ENCODE assay signal across 23 cellular contexts in the genomic region with DNA sequence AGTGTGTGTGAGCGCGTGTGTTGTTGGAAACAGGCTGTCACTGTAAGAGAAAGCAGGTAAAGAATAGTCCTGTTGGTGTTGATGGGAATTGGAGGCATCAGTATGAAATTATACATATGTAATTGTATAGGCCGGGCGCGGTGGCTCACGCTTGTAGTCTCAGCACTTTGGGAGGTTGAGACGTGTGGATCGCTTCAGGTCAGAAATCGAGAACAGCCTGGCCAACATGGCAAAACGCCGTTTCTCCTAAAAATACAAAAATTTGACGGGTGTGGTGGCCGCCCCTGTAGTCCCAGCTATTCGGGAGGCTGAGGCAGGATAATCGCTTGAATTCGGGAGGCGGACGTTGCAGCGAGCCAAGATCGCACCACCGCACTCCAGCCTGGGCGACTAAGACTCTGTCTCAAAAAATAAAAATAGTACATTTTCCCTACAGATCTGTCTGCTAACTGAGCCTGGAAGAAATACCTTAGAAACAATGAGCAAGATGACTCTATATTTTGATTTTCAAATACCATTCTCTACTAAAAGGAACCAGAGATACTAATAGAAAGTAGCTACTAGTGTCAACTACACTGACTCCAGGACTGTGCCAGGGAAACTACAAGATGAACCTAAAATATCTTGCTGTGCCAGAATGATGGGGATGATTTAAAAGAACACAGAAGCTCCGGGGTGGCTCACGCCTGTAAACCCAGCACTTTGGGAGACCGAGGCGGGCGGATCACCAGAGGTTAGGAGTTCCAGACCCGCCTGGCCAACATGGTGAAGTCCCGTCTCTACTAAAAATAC.
DNase-seq lines count a peak whose midpoint lies in the region; ATAC-seq and TF ChIP-seq lines count a peak whose summit lies in the region.
"Had no signal": no experiment of that assay in that cellular context is flagged by ENCODE, and none has a peak within 500 bp of the region (broad histone marks: within the 10 kb centered on the region; RNA-seq: fewer than 3 reads in every experiment).

No MANE protein-coding gene starts in this region.

- H3K4me3 Mint-ChIP-seq in activated naive CD4-positive, alpha-beta T cell treated with anti-CD3 and anti-CD28 coated beads, Interleukin-2, amount 50 U/mL, for 24 hours, result no peak overlapping the region
- H3K4me3 Mint-ChIP-seq in T-helper 17 cell, result no peak overlapping the region
- H3K4me3 Mint-ChIP-seq in glutamatergic neuron (ENCODE audit: unreplicated experiment), result peak overlapping the region; percentile 88
- no peak overlapping the region for H3K4me3 Mint-ChIP-seq in stimulated activated naive B cell treated with anti-CD40 and anti-IgM and Interleukin-4, amounts not matched to agents 10 μg/mL and 1 μg/mL and 100 μg/mL, for 72 hours
- H3K4me3 Mint-ChIP-seq: activated B cell treated with CpG ODN at 0.5 μM for 24 hours had no signal

- H3K9me3 Mint-ChIP-seq in activated naive CD4-positive, alpha-beta T cell treated with anti-CD3 and anti-CD28 coated beads, Interleukin-2, amount 50 U/mL, for 24 hours, result peaks cover 25% of the 10 kb centered on the region
- H3K9me3 Mint-ChIP-seq in glutamatergic neuron (ENCODE audit: unreplicated experiment), result peaks cover 14% of the 10 kb centered on the region
- peaks cover 5 to 13% of the 10 kb centered on the region in 2 donors for H3K9me3 Mint-ChIP-seq in stimulated activated naive B cell treated with anti-CD40 and anti-IgM and Interleukin-4, amounts not matched to agents 10 μg/mL and 1 μg/mL and 100 μg/mL, for 72 hours

- no peak for DNase-seq in activated naive CD4-positive, alpha-beta T cell treated with anti-CD3 and anti-CD28 coated beads, Interleukin-2, amount 50 U/mL, for 16 hours
- no peak for DNase-seq in T-helper 17 cell
- DNase-seq in glutamatergic neuron, result no peak
- no peak for DNase-seq in stimulated activated naive B cell treated with anti-CD40 and anti-IgM and Interleukin-4, amounts not matched to agents 10 μg/mL and 1 μg/mL and 100 μg/mL, for 72 hours
- no peak for DNase-seq in islet precursor cell
- DNase-seq in NCI-H1930 (lab: John Stamatoyannopoulos, UW), result no peak
- no peak for DNase-seq in hypothalamus (lab: John Stamatoyannopoulos, UW)
- DNase-seq: activated B cell treated with CpG ODN at 0.5 μM for 24 hours; activated CD8-positive, alpha-beta T cell treated with anti-CD3 and anti-CD28 coated beads, Interleukin-2, amount 10 ng/mL, durations not matched to agents 7 days and 5 days; activated gamma-delta T cell treated with Interleukin-2 at 50 U/mL for 16 hours; activated T-cell treated with anti-CD3 and anti-CD28 coated beads for 4 hours; amygdala; Caco-2; DMS79 treated with DMSO at 0.1 percent for 48 hours; NCI-H1092; NCI-H2029; NCI-H2227 treated with DMSO at 0.1 percent for 48 hours; retina; T1000 had no signal

- peaks cover 15% of the 10 kb centered on the region for H3K9me3 ChIP-seq in T-helper 17 cell (ENCODE audit: control insufficient read depth, low read length, poor library complexity, severe bottlenecking)
- H3K9me3 ChIP-seq: Caco-2, HAP-1, vagina had no signal

- peaks cover 85% of the 10 kb centered on the region for H3K27me3 Mint-ChIP-seq in activated naive CD4-positive, alpha-beta T cell treated with anti-CD3 and anti-CD28 coated beads, Interleukin-2, amount 50 U/mL, for 24 hours
- H3K27me3 Mint-ChIP-seq in T-helper 17 cell, result peaks cover 91% of the 10 kb centered on the region
- peaks cover 53% of the 10 kb centered on the region for H3K27me3 Mint-ChIP-seq in glutamatergic neuron (ENCODE audit: unreplicated experiment)
- peaks cover 90 to 99% of the 10 kb centered on the region in 2 donors for H3K27me3 Mint-ChIP-seq in stimulated activated naive B cell treated with anti-CD40 and anti-IgM and Interleukin-4, amounts not matched to agents 10 μg/mL and 1 μg/mL and 100 μg/mL, for 72 hours

- ATAC-seq in T-helper 17 cell, result no peak
- ATAC-seq in stimulated activated naive B cell treated with anti-CD40 and anti-IgM and Interleukin-4, amounts not matched to agents 10 μg/mL and 1 μg/mL and 100 μg/mL, for 72 hours (replicated peaks), result no peak
- ATAC-seq: activated CD8-positive, alpha-beta T cell treated with anti-CD3 and anti-CD28 coated beads, Interleukin-2, amount 10 ng/mL, durations not matched to agents 7 days and 5 days; GM12878 had no signal

- peaks cover 20% of the 10 kb centered on the region for H3K36me3 Mint-ChIP-seq in activated naive CD4-positive, alpha-beta T cell treated with anti-CD3 and anti-CD28 coated beads, Interleukin-2, amount 50 U/mL, for 24 hours
- peaks cover 2% of the 10 kb centered on the region for H3K36me3 Mint-ChIP-seq in T-helper 17 cell (ENCODE audit: low read depth)
- no peaks in the 10 kb centered on the region for H3K36me3 Mint-ChIP-seq in glutamatergic neuron (ENCODE audit: unreplicated experiment)
- H3K36me3 Mint-ChIP-seq in stimulated activated naive B cell treated with anti-CD40 and anti-IgM and Interleukin-4, amounts not matched to agents 10 μg/mL and 1 μg/mL and 100 μg/mL, for 72 hours, result peaks cover 4 to 15% of the 10 kb centered on the region in 2 donors

- H3K4me1 Mint-ChIP-seq in activated naive CD4-positive, alpha-beta T cell treated with anti-CD3 and anti-CD28 coated beads, Interleukin-2, amount 50 U/mL, for 24 hours, result peaks cover 9% of the 10 kb centered on the region
- no peaks in the 10 kb centered on the region for H3K4me1 Mint-ChIP-seq in T-helper 17 cell
- H3K4me1 Mint-ChIP-seq in glutamatergic neuron (ENCODE audit: low read depth, unreplicated experiment), result peaks cover 10% of the 10 kb centered on the region
- H3K4me1 Mint-ChIP-seq in stimulated activated naive B cell treated with anti-CD40 and anti-IgM and Interleukin-4, amounts not matched to agents 10 μg/mL and 1 μg/mL and 100 μg/mL, for 72 hours, result peaks cover 11 to 17% of the 10 kb centered on the region in 2 donors

- peak overlapping the region; percentile 77 for H3K27ac Mint-ChIP-seq in activated naive CD4-positive, alpha-beta T cell treated with anti-CD3 and anti-CD28 coated beads, Interleukin-2, amount 50 U/mL, for 24 hours
- H3K27ac Mint-ChIP-seq in T-helper 17 cell (peak overlapping the region; percentile 1), glutamatergic neuron (ENCODE audit: unreplicated experiment) (no peak overlapping the region)
- H3K27ac Mint-ChIP-seq in stimulated activated naive B cell treated with anti-CD40 and anti-IgM and Interleukin-4, amounts not matched to agents 10 μg/mL and 1 μg/mL and 100 μg/mL, for 72 hours, result peak overlapping the region; percentile 6
- H3K27ac Mint-ChIP-seq: activated B cell treated with CpG ODN at 0.5 μM for 24 hours; activated CD8-positive, alpha-beta T cell treated with anti-CD3 and anti-CD28 coated beads, Interleukin-2, amount 10 ng/mL, durations not matched to agents 7 days and 5 days had no signal

- TF ChIP-seq CTCF in glutamatergic neuron (IDR thresholded peaks at IDR 0.05; ENCODE audit: partially characterized antibody, unreplicated experiment), result no peak
